Comparison of ENCODE assay signal across 9 cellular contexts in genomic region chr14:96502621-96503251, GRCh38. TPM values are rescaled to one million over a fixed set of nuclear protein-coding genes. Genes with fewer than 3 reads are reported as not detected.
A peak's percentile ranks its signal among the peaks of the same experiment; 100 is the strongest.
DNase-seq lines count a peak whose midpoint lies in the region; ATAC-seq, FAIRE-seq and TF ChIP-seq lines count a peak whose summit lies in the region.
"Had no signal": no experiment of that assay in that cellular context is flagged by ENCODE, and none has a peak within 500 bp of the region (broad histone marks: within the 10 kb centered on the region; RNA-seq: fewer than 3 reads in every experiment).

No MANE protein-coding gene starts in this region.

- H3K27ac Mint-ChIP-seq in progenitor cell of endocrine pancreas: peak overlapping the region; percentile 99

- H3K4me1 ChIP-seq in right cardiac atrium (ENCODE audit: control insufficient read depth, insufficient read depth, low read length): peaks cover 7% of the 10 kb centered on the region

- intact Hi-C loops in right cardiac atrium (cut with DNase I): no loop called here

- no peaks in the 10 kb centered on the region for H3K27me3 ChIP-seq in right cardiac atrium (ENCODE audit: control insufficient read depth, insufficient read depth)

- peaks cover 11% of the 10 kb centered on the region for H3K36me3 Mint-ChIP-seq in progenitor cell of endocrine pancreas (ENCODE audit: insufficient read depth)

- H3K4me1 Mint-ChIP-seq in progenitor cell of endocrine pancreas (ENCODE audit: low read depth): peaks cover 27% of the 10 kb centered on the region

- WGBS in right cardiac atrium: under 1% methylated on average over 46 of the region's 46 CpGs

- DNase-seq in Ammon's horn (ENCODE audit: low spot score) (peak; percentile 65), GM18507 (ENCODE audit: extremely low spot score, insufficient read length, low read depth) (no peak), NCI-H2227 treated with DMSO at 0.1 percent for 48 hours (lab: John Stamatoyannopoulos, UW) (peak; percentile 34), anterior cingulate cortex (lab: John Stamatoyannopoulos, UW) (peak in 47 of 58 donors; percentile 9 to 78 (median 59)), right cardiac atrium (peak; percentile 63 to 84 (median 81)), progenitor cell of endocrine pancreas (ENCODE audit: low spot score, unreplicated experiment) (no peak), HuH-7 (ENCODE audit: low spot score) (no peak)

- H3K27ac ChIP-seq in right cardiac atrium (ENCODE audit: low read length): peak overlapping the region; percentile 81

- no peaks in the 10 kb centered on the region for H3K9me3 ChIP-seq in right cardiac atrium (ENCODE audit: control insufficient read depth, low read length)

- peak; percentile 30 for ATAC-seq in HG02970 (IDR thresholded peaks at IDR 0.05; ENCODE audit: low FRiP score, unreplicated experiment)
- ATAC-seq in right cardiac atrium: peak; percentile 57 to 75

- no peak for TF ChIP-seq CTCF in progenitor cell of endocrine pancreas (IDR thresholded peaks at IDR 0.05; ENCODE audit: unreplicated experiment)

- no peaks in the 10 kb centered on the region for H3K9me3 Mint-ChIP-seq in progenitor cell of endocrine pancreas (ENCODE audit: low read depth)

- peak overlapping the region; percentile 99 for H3K4me3 Mint-ChIP-seq in progenitor cell of endocrine pancreas (ENCODE audit: low read depth)

- FAIRE-seq in GM18507 (lab: Jason Lieb, UNC): peak; percentile 33
- FAIRE-seq: TTC549 had no signal

- peak overlapping the region; percentile 74 for H3K4me3 ChIP-seq in right cardiac atrium (ENCODE audit: low read length)

- H3K27me3 Mint-ChIP-seq in progenitor cell of endocrine pancreas: no peaks in the 10 kb centered on the region

RNA-seq across cellular contexts. Expression of gene PAPOLA, which starts 0.6 kb away (rescaled TPM):
- 100 to 1,000 TPM; 124 to 184 (median 168) TPM for total RNA-seq in right cardiac atrium
- polyA plus RNA-seq in right cardiac atrium: 84.7 TPM
- total RNA-seq in progenitor cell of endocrine pancreas: 279 and 297 TPM in 2 replicates

Comparison
In these comparisons a context has a peak if more than half of its experiments do, and no peak if none do; other contexts are left out.
1. DNase-seq: peak in Ammon's horn (single experiment), NCI-H2227 treated with DMSO at 0.1 percent for 48 hours (single experiment), anterior cingulate cortex (47 of 58) and right cardiac atrium (3 of 3); none in GM18507 (single experiment), progenitor cell of endocrine pancreas (single experiment) and HuH-7 (single experiment).